ENCODE assay signal across 2 cellular contexts in the genomic region with DNA sequence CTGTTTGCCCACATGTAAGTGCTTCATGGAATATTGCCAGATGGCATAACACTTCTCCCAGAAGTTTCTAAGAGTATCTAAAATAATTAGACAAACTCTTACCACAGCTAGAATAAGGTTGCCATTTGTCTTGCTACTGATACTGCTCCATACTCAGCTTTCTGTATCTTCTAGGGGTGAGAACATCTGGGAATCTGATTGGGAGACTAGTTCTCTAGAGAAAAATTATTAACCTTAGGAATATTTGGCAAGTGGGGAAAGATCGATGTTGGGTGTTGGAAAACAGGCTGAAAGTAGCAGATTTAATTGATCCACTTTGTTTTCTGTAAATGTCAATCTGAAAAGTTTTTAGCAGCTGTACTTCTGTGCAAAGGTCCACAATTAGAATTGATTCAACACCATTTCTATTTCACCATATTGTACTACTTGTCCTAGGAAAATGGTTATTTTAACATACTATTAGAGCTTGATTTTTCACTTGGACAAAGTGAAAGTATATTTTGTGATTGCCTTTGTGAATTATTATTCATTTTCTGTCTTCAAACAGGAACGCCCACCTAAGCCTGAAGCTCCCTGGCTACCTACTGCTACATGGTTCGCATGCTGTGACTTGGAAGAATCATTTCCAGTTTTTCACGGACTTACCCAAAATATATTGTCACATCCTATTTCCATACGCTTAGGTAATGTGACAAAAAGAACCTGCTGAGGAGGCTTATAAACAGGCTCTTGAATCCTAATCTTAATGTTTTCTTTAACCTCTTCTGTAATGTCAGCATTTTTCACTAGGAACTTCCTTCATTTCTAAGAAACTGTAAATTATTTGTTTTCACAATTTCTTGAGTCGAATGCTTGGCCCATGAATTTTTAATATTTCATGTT.
TF ChIP-seq lines count a peak whose summit lies in the region.

No MANE protein-coding gene starts in this region.

TF ChIP-seq in SK-N-SH, 30 proteins besides CTCF, POLR2A, EP300 and RAD21:
- TF ChIP-seq USF1 (IDR thresholded peaks at IDR 0.05; ENCODE audit: borderline replicate concordance, low read depth), result no peak
- no peak for TF ChIP-seq FOXM1 (IDR thresholded peaks at IDR 0.05; ENCODE audit: low read depth)
- TF ChIP-seq SIN3A (IDR thresholded peaks at IDR 0.05; ENCODE audit: borderline replicate concordance, low read depth, low read length), result no peak
- TF ChIP-seq CHD2 (IDR thresholded peaks at IDR 0.05; ENCODE audit: low read length, partially characterized antibody), result no peak
- TF ChIP-seq YY1 (IDR thresholded peaks at IDR 0.05; ENCODE audit: low read depth), result no peak
- no peak for TF ChIP-seq USF2 (IDR thresholded peaks at IDR 0.05; ENCODE audit: borderline replicate concordance, low read depth, low read length)
- TF ChIP-seq, protein P1, sequence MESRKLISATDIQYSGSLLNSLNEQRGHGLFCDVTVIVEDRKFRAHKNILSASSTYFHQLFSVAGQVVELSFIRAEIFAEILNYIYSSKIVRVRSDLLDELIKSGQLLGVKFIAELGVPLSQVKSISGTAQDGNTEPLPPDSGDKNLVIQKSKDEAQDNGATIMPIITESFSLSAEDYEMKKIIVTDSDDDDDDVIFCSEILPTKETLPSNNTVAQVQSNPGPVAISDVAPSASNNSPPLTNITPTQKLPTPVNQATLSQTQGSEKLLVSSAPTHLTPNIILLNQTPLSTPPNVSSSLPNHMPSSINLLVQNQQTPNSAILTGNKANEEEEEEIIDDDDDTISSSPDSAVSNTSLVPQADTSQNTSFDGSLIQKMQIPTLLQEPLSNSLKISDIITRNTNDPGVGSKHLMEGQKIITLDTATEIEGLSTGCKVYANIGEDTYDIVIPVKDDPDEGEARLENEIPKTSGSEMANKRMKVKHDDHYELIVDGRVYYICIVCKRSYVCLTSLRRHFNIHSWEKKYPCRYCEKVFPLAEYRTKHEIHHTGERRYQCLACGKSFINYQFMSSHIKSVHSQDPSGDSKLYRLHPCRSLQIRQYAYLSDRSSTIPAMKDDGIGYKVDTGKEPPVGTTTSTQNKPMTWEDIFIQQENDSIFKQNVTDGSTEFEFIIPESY (IDR thresholded peaks at IDR 0.05; ENCODE audit: borderline replicate concordance, low read depth), result no peak
- no peak for TF ChIP-seq FOSL2 (IDR thresholded peaks at IDR 0.05; ENCODE audit: borderline replicate concordance, low read depth)
- no peak for TF ChIP-seq PBX3 (IDR thresholded peaks at IDR 0.05)
- no peak for TF ChIP-seq TEAD4 (IDR thresholded peaks at IDR 0.05; ENCODE audit: borderline replicate concordance, insufficient read depth)
- no peak for TF ChIP-seq SMC3 (IDR thresholded peaks at IDR 0.05; ENCODE audit: low read depth, low read length)
- TF ChIP-seq TCF12 (IDR thresholded peaks at IDR 0.05), result no peak
- no peak for TF ChIP-seq RCOR1 (IDR thresholded peaks at IDR 0.05; ENCODE audit: low read length)
- TF ChIP-seq NRF1 (IDR thresholded peaks at IDR 0.05; ENCODE audit: low read depth, low read length), result no peak

TF ChIP-seq in SK-N-SH treated with all-trans-retinoic acid at 6 μM for 48 hours, 23 proteins besides CTCF, POLR2A, EP300 and RAD21:
- TF ChIP-seq ARNTL (CRISPR knock-in tag; IDR thresholded peaks at IDR 0.05; ENCODE audit: borderline replicate concordance, low read depth), result no peak
- no peak for TF ChIP-seq SNAI2 (CRISPR knock-in tag; IDR thresholded peaks at IDR 0.05)
- TF ChIP-seq CREB5 (CRISPR knock-in tag; IDR thresholded peaks at IDR 0.05; ENCODE audit: low read depth), result no peak
- TF ChIP-seq TOX (CRISPR knock-in tag; IDR thresholded peaks at IDR 0.05; ENCODE audit: borderline replicate concordance), result no peak
- no peak for TF ChIP-seq ZFP30 (CRISPR knock-in tag; IDR thresholded peaks at IDR 0.05)
- TF ChIP-seq ISL1 (CRISPR knock-in tag; IDR thresholded peaks at IDR 0.05), result no peak
- no peak for TF ChIP-seq ESRRG (CRISPR knock-in tag; IDR thresholded peaks at IDR 0.05)
- TF ChIP-seq GLIS3 (CRISPR knock-in tag; IDR thresholded peaks at IDR 0.05), result no peak
- no peak for TF ChIP-seq PPARA (CRISPR knock-in tag; IDR thresholded peaks at IDR 0.05; ENCODE audit: borderline replicate concordance)
- no peak for TF ChIP-seq PATZ1 (CRISPR knock-in tag; IDR thresholded peaks at IDR 0.05; ENCODE audit: borderline replicate concordance)
- TF ChIP-seq, protein P2, sequence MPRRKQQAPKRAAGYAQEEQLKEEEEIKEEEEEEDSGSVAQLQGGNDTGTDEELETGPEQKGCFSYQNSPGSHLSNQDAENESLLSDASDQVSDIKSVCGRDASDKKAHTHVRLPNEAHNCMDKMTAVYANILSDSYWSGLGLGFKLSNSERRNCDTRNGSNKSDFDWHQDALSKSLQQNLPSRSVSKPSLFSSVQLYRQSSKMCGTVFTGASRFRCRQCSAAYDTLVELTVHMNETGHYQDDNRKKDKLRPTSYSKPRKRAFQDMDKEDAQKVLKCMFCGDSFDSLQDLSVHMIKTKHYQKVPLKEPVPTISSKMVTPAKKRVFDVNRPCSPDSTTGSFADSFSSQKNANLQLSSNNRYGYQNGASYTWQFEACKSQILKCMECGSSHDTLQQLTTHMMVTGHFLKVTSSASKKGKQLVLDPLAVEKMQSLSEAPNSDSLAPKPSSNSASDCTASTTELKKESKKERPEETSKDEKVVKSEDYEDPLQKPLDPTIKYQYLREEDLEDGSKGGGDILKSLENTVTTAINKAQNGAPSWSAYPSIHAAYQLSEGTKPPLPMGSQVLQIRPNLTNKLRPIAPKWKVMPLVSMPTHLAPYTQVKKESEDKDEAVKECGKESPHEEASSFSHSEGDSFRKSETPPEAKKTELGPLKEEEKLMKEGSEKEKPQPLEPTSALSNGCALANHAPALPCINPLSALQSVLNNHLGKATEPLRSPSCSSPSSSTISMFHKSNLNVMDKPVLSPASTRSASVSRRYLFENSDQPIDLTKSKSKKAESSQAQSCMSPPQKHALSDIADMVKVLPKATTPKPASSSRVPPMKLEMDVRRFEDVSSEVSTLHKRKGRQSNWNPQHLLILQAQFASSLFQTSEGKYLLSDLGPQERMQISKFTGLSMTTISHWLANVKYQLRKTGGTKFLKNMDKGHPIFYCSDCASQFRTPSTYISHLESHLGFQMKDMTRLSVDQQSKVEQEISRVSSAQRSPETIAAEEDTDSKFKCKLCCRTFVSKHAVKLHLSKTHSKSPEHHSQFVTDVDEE (CRISPR knock-in tag; IDR thresholded peaks at IDR 0.05), result no peak
- TF ChIP-seq ZFP3 (CRISPR knock-in tag; IDR thresholded peaks at IDR 0.05), result no peak
- TF ChIP-seq CSDC2 (CRISPR knock-in tag; IDR thresholded peaks at IDR 0.05), result no peak
- TF ChIP-seq RARB (CRISPR knock-in tag; IDR thresholded peaks at IDR 0.05), result no peak
- no peak for TF ChIP-seq ZC3H10 (CRISPR knock-in tag; IDR thresholded peaks at IDR 0.05)
